8 cellular contexts compared by ENCODE assay signal in genomic region chr13:27339299-27339698, GRCh38.
DNase-seq lines count a peak whose midpoint lies in the region; ATAC-seq and TF ChIP-seq lines count a peak whose summit lies in the region.

No MANE protein-coding gene starts in this region.

- H3K27ac ChIP-seq in aorta (ENCODE audit: low read depth in 1 of 2, low read length in 2 of 2): no peak overlapping the region

- ATAC-seq in HG02852 (IDR thresholded peaks at IDR 0.05; ENCODE audit: unreplicated experiment): peak; percentile 75
- peak; percentile 80 for ATAC-seq in left colon
- no peak for ATAC-seq in aorta (ENCODE audit: low FRiP score)

- peak; percentile 68 for TF ChIP-seq CTCF in GM10248 (IDR thresholded peaks at IDR 0.05; ENCODE audit: control extremely low read depth, extremely low read depth, low read depth, missing control alignments)

- no peaks in the 10 kb centered on the region for H3K27me3 ChIP-seq in aorta (ENCODE audit: control insufficient read depth in 1 of 2, insufficient read depth in 2 of 2, low read length in 1 of 2)

- WGBS in aorta, 2 donors: 23% methylated on average over 6 of the region's 6 CpGs

- no peak overlapping the region for H3K4me3 ChIP-seq in aorta (ENCODE audit: low read length in 2 of 2)

- POLR2A ChIA-PET in GM10248 (lab: Yijun Ruan, JAX): no interaction called here

- DNase-seq in GM10248 (ENCODE audit: extremely low spot score) (peak; percentile 62), OCI-M1 (lab: John Stamatoyannopoulos, UW) (peak; percentile 76), left colon (peak in 1 of 2 donors; percentile 53), T-helper 9 cell (no peak), epidermal melanocyte (ENCODE audit: insufficient read length, low spot score) (no peak), aorta (no peak)
- DNase-seq in activated naive CD4-positive, alpha-beta T cell treated with Interleukin-2 at 50 U/mL for 16 hours: peak; percentile 32

- no peaks in the 10 kb centered on the region for H3K36me3 ChIP-seq in aorta (ENCODE audit: control insufficient read depth in 1 of 2, insufficient read depth in 2 of 2, low read length in 1 of 2)

- intact Hi-C loops in left colon (cut with DNase I, micrococcal nuclease): no loop called here
- intact Hi-C loops in aorta (cut with DNase I): no loop called here

- CTCF ChIA-PET in GM10248 (lab: Yijun Ruan, JAX): interaction anchor here (0.9 to 15.5 kb wide), 9 partner anchors 9 to 487 kb away, joined by 3 to 192 read pairs (median 4); no protein-coding TSS in a partner anchor

- H3K9me3 ChIP-seq in aorta (ENCODE audit: control insufficient read depth, low read length): no peaks in the 10 kb centered on the region

- no peaks in the 10 kb centered on the region for H3K4me1 ChIP-seq in aorta (ENCODE audit: control insufficient read depth in 1 of 2, insufficient read depth in 2 of 2, low read length in 2 of 2)

Comparison
In these comparisons a context has a peak if more than half of its experiments do, and no peak if none do; other contexts are left out.
1. DNase-seq: peak in GM10248 (single experiment), OCI-M1 (single experiment) and activated naive CD4-positive, alpha-beta T cell treated with Interleukin-2 at 50 U/mL for 16 hours (single experiment); none in T-helper 9 cell (single experiment), epidermal melanocyte (single experiment) and aorta (0 of 2).